33 cellular contexts compared by ENCODE assay signal in the genomic region with DNA sequence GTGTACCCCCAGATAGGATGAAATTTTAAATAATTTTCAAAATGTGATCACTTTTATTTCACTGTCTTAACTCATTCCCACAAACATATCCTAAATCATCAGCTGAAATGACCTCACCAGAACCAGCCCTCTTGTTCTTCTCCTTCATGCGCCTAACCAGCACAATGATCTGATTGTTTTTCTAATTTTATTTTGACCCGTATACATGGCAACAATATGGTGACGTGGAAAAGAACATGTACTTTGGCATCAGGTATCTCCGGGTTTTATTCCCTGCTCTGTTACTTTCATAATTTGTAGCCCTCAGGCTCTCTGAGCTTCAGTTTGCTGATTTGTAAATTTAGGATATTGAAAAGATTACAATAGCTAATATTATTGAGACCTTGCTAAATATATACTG.
"Had no signal": no experiment of that assay in that cellular context is flagged by ENCODE, and none has a peak within 500 bp of the region (broad histone marks: within the 10 kb centered on the region; RNA-seq: fewer than 3 reads in every experiment).

No MANE protein-coding gene starts in this region.

- H3K4me2 ChIP-seq: smooth muscle cell had no signal

- H3K27me3 Mint-ChIP-seq: natural killer cell treated with Interleukin-12 subunit alpha and Interleukin-12 subunit beta and Interleukin-15 and Interleukin-18, amount 100 ng/mL, for 72 hours; progenitor cell of endocrine pancreas; stimulated activated memory B cell treated with anti-CD40 and anti-IgM and Interleukin-4, amounts not matched to agents 10 μg/mL and 1 μg/mL and 100 μg/mL, for 72 hours; stimulated activated naive CD8-positive, alpha-beta T cell treated with anti-CD3 and anti-CD28 coated beads, Interleukin-15, amount 100 ng/mL, for 72 hours had no signal

- H3K9ac ChIP-seq: parathyroid adenoma had no signal

- H3K4me3 ChIP-seq: ovary, psoas muscle, right lobe of liver, skin epidermis, smooth muscle cell, spleen, suprapubic skin, testis, tibial artery, transverse colon, upper lobe of right lung, uterus had no signal

- H3K4me3 Mint-ChIP-seq: naive thymus-derived CD8-positive, alpha-beta T cell; natural killer cell treated with Interleukin-12 subunit alpha and Interleukin-12 subunit beta and Interleukin-15 and Interleukin-18, amount 100 ng/mL, for 72 hours; nephron progenitor cell; neural crest cell; stimulated activated memory B cell treated with anti-CD40 and anti-IgM and Interleukin-4, amounts not matched to agents 10 μg/mL and 1 μg/mL and 100 μg/mL, for 72 hours; stimulated activated naive CD8-positive, alpha-beta T cell treated with anti-CD3 and anti-CD28 coated beads, Interleukin-15, amount 100 ng/mL, for 72 hours; type B pancreatic cell had no signal

- DNase-seq: naive thymus-derived CD8-positive, alpha-beta T cell; nephron progenitor cell; occipital lobe; ovary; posterior cingulate gyrus; psoas muscle; right cardiac atrium; right lobe of liver; spleen; stimulated activated CD4-positive, alpha-beta T cell treated with anti-CD3 and anti-CD28 coated beads, Interleukin-12 subunit alpha, Interleukin-12 subunit beta, amount 100 ng/mL, for 4 hours; stimulated activated CD4-positive, alpha-beta T cell treated with anti-CD3 and anti-CD28 coated beads, Interleukin-1b, Interleukin-23, amount 100 ng/mL, for 48 hours; stimulated activated CD4-positive, alpha-beta T cell treated with anti-CD3 and anti-CD28 coated beads, Interleukin-4, amount 100 ng/mL, for 1 hour; stimulated activated CD4-positive, alpha-beta T cell treated with anti-CD3 and anti-CD28 coated beads, Interleukin-4, amount 100 ng/mL, for 4 hours; stimulated activated CD8-positive, alpha-beta memory T cell treated with anti-CD3 and anti-CD28 coated beads, Interleukin-4, amount 100 ng/mL, for 48 hours; stimulated activated naive CD4-positive, alpha-beta T cell; stimulated activated naive CD8-positive, alpha-beta T cell treated with anti-CD3 and anti-CD28 coated beads, Interleukin-15, amount 100 ng/mL, for 72 hours; stimulated activated naive CD8-positive, alpha-beta T cell treated with anti-CD3 and anti-CD28 coated beads, Interleukin-15, Interleukin-2, amounts not matched to agents 100 U/mL and 50 U/mL, for 24 hours; substantia nigra; testis; tibial artery; transverse colon; upper lobe of right lung; uterus had no signal

- H3K27me3 ChIP-seq: neutrophil, ovary, right lobe of liver, spleen, suprapubic skin, testis, tibial artery, transverse colon, upper lobe of right lung, uterus had no signal

- H3K79me2 ChIP-seq: parathyroid adenoma had no signal

- H3K36me3 Mint-ChIP-seq: naive thymus-derived CD8-positive, alpha-beta T cell; natural killer cell treated with Interleukin-12 subunit alpha and Interleukin-12 subunit beta and Interleukin-15 and Interleukin-18, amount 100 ng/mL, for 72 hours; stimulated activated memory B cell treated with anti-CD40 and anti-IgM and Interleukin-4, amounts not matched to agents 10 μg/mL and 1 μg/mL and 100 μg/mL, for 72 hours; type B pancreatic cell had no signal

- H3K9me3 ChIP-seq: neutrophil, ovary, psoas muscle, right lobe of liver, suprapubic skin, testis, tibial artery, transverse colon, upper lobe of right lung, uterus had no signal

- H3K4me1 Mint-ChIP-seq: nephron progenitor cell; neural crest cell; stimulated activated memory B cell treated with anti-CD40 and anti-IgM and Interleukin-4, amounts not matched to agents 10 μg/mL and 1 μg/mL and 100 μg/mL, for 72 hours; stimulated activated naive CD8-positive, alpha-beta T cell treated with anti-CD3 and anti-CD28 coated beads, Interleukin-15, amount 100 ng/mL, for 72 hours had no signal

- H3K27ac ChIP-seq: neutrophil, ovary, parathyroid adenoma, psoas muscle, right lobe of liver, skin epidermis, spleen, suprapubic skin, testis, tibial artery, transverse colon, upper lobe of right lung, uterus had no signal

- H3K27ac Mint-ChIP-seq: naive thymus-derived CD8-positive, alpha-beta T cell; natural killer cell treated with Interleukin-12 subunit alpha and Interleukin-12 subunit beta and Interleukin-15 and Interleukin-18, amount 100 ng/mL, for 72 hours; nephron progenitor cell; progenitor cell of endocrine pancreas; stimulated activated memory B cell treated with anti-CD40 and anti-IgM and Interleukin-4, amounts not matched to agents 10 μg/mL and 1 μg/mL and 100 μg/mL, for 72 hours; type B pancreatic cell had no signal

- H3K4me1 ChIP-seq: parathyroid adenoma, psoas muscle, right lobe of liver, spleen, suprapubic skin, testis, tibial artery, transverse colon, upper lobe of right lung, uterus had no signal

- H3K36me3 ChIP-seq: neutrophil, ovary, right lobe of liver, spleen, suprapubic skin, tibial artery, transverse colon, upper lobe of right lung, uterus had no signal

- H3K9me3 Mint-ChIP-seq: type B pancreatic cell had no signal

- H2AFZ ChIP-seq: parathyroid adenoma had no signal
